ENCODE assay signal across 18 cellular contexts in the genomic region with DNA sequence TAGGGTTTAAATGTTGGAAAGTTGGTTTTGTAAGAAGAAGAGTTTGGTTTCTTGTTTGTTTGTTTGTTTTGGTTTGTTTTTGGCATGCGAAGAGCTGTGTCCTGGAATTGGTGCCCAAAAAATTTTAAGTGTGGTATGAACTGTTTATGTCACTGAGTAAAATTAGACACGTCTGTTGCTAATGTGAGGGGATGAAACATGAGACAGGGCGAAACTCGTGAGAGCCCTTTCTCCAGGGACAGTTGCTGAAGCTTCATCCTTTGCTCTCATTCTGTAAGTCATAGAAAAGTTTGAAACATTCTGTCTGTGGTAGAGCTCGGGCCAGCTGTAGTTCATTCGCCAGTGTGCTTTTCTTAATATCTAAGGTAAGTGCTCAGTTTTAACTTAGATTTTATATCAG. TPM values are rescaled to one million over a fixed set of nuclear protein-coding genes. Genes with fewer than 3 reads are reported as not detected.
"Had no signal": no experiment of that assay in that cellular context is flagged by ENCODE, and none has a peak within 500 bp of the region (broad histone marks: within the 10 kb centered on the region; RNA-seq: fewer than 3 reads in every experiment).

A gene with protein sequence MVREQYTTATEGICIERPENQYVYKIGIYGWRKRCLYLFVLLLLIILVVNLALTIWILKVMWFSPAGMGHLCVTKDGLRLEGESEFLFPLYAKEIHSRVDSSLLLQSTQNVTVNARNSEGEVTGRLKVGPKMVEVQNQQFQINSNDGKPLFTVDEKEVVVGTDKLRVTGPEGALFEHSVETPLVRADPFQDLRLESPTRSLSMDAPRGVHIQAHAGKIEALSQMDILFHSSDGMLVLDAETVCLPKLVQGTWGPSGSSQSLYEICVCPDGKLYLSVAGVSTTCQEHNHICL (plus strand): TSS at position 269 of the 400 bp plus-strand sequence. CDS start 22,716 bp downstream, outside the sequence.

- H3K4me3 ChIP-seq: ascending aorta, gastroesophageal sphincter, lower lobe of right lung, smooth muscle cell, tibial artery, uterus had no signal

- H3K27ac ChIP-seq: ascending aorta, gastroesophageal sphincter, lower lobe of right lung, tibial artery, uterus had no signal

- H3K36me3 ChIP-seq: ascending aorta, gastroesophageal sphincter, lower lobe of right lung, tibial artery, uterus had no signal

- H3K4me1 ChIP-seq: ascending aorta, gastroesophageal sphincter, lower lobe of right lung, tibial artery, uterus had no signal

- DNase-seq: activated CD4-positive, alpha-beta T cell treated with anti-CD3 and anti-CD28 coated beads for 48 hours; activated CD8-positive, alpha-beta memory T cell treated with anti-CD3 and anti-CD28 coated beads, Interleukin-2, amount 50 U/mL, for 48 hours; activated CD8-positive, alpha-beta T cell treated with anti-CD3 and anti-CD28 coated beads, Interleukin-2, amount 10 ng/mL, durations not matched to agents 7 days and 5 days; activated naive CD4-positive, alpha-beta T cell; hippocampal formation; kidney glomerular epithelial cell; lower lobe of right lung; natural killer cell; T-helper 17 cell; tibial artery; uterus had no signal

- H3K9me3 ChIP-seq: ascending aorta, gastroesophageal sphincter, lower lobe of right lung, tibial artery, uterus had no signal

- ATAC-seq: activated CD8-positive, alpha-beta T cell treated with anti-CD3 and anti-CD28 coated beads, Interleukin-2, amount 10 ng/mL, durations not matched to agents 7 days and 5 days; gastroesophageal sphincter; lower lobe of right lung; natural killer cell; stimulated activated effector memory CD8-positive, alpha-beta T cell treated with anti-CD3 and anti-CD28 coated beads, Interleukin-12 subunit alpha, Interleukin-12 subunit beta, amount 100 ng/mL, for 72 hours; T-helper 17 cell; WTC11 had no signal

- H3K27me3 ChIP-seq: ascending aorta, gastroesophageal sphincter, tibial artery, uterus had no signal

RNA-seq across cellular contexts. Expression of the gene that starts here (rescaled TPM):
- total RNA-seq: activated CD8-positive, alpha-beta T cell treated with anti-CD3 and anti-CD28 coated beads, Interleukin-2, amount 10 ng/mL, durations not matched to agents 7 days and 5 days; ascending aorta; endothelial cell of umbilical vein; mononuclear cell; natural killer cell; T-helper 17 cell; WTC11 had no signal
